27 cellular contexts compared by ENCODE assay signal in the genomic region with DNA sequence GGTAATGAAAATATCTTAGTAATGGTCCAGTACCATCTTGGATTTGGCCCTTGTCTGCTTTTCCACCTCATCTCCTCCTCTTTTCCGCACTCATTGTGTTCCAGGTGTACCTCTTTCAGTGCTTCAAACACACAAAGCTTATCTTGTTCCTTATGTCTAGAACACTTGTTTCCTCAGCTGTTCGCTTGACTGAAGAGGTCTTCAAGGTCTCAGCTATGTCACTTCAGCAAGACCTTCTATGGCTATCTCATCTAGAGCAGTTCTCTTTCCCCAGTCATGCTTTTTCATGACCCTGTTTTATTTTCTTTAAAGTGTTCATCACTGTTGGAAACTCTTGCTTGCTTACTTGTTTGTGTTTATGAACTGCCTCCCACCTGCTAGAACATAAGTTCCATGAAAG.
"Had no signal": no experiment of that assay in that cellular context is flagged by ENCODE, and none has a peak within 500 bp of the region (broad histone marks: within the 10 kb centered on the region; RNA-seq: fewer than 3 reads in every experiment).

No MANE protein-coding gene starts in this region.

- H3K4me1 ChIP-seq: prostate gland had no signal

- H3K27me3 ChIP-seq: dorsolateral prefrontal cortex, gastrocnemius medialis, left lung, right atrium auricular region, stomach, thyroid gland had no signal

- H3K27me3 Mint-ChIP-seq: naive thymus-derived CD8-positive, alpha-beta T cell had no signal

- H3K4me3 ChIP-seq: dorsolateral prefrontal cortex, gastrocnemius medialis, left lung, prostate gland, right atrium auricular region, smooth muscle cell, stomach, thyroid gland had no signal

- DNase-seq: dorsolateral prefrontal cortex; effector CD4-positive, alpha-beta T cell; endodermal cell; foreskin fibroblast; gastrocnemius medialis; head of caudate nucleus; left cardiac atrium; left lung; mesendoderm; midbrain; naive thymus-derived CD8-positive, alpha-beta T cell; nephron progenitor cell; nucleus accumbens; stimulated activated CD4-positive, alpha-beta T cell treated with anti-CD3 and anti-CD28 coated beads, Interleukin-12 subunit alpha, Interleukin-12 subunit beta, amount 100 ng/mL, for 4 hours; stimulated activated CD4-positive, alpha-beta T cell treated with anti-CD3 and anti-CD28 coated beads, Interleukin-1b, Interleukin-23, amount 100 ng/mL, for 48 hours; stimulated activated CD4-positive, alpha-beta T cell treated with anti-CD3 and anti-CD28 coated beads, Interleukin-4, amount 100 ng/mL, for 1 hour; stimulated activated CD8-positive, alpha-beta memory T cell treated with anti-CD3 and anti-CD28 coated beads, Interleukin-4, amount 100 ng/mL, for 48 hours; stimulated activated naive CD4-positive, alpha-beta T cell treated with Interleukin-2 at 50 U/mL for 16 hours; stomach; thyroid gland; trophoblast cell had no signal

- H3K4me1 Mint-ChIP-seq: endodermal cell, nephron progenitor cell had no signal

- H3K36me3 ChIP-seq: gastrocnemius medialis, left lung, prostate gland, thyroid gland had no signal

- H3K9me3 Mint-ChIP-seq: endodermal cell; naive thymus-derived CD8-positive, alpha-beta T cell; nephron progenitor cell had no signal

- H3K27ac ChIP-seq: dorsolateral prefrontal cortex, epithelial cell of prostate, gastrocnemius medialis, left lung, prostate gland, right atrium auricular region, thyroid gland had no signal

- H3K9me3 ChIP-seq: gastrocnemius medialis, left lung, prostate gland, right atrium auricular region, stomach, thyroid gland had no signal

- H3K4me2 ChIP-seq: smooth muscle cell had no signal

- H3K4me3 Mint-ChIP-seq: endodermal cell; naive thymus-derived CD8-positive, alpha-beta T cell; nephron progenitor cell had no signal

- H3K27ac Mint-ChIP-seq: endodermal cell, nephron progenitor cell had no signal

- ATAC-seq: esophagus mucosa; gastrocnemius medialis; left cardiac atrium; naive thymus-derived CD8-positive, alpha-beta T cell; sciatic nerve had no signal
